1 cellular context compared by ENCODE assay signal in genomic region chr7:8121243-8121642, GRCh38.
TF ChIP-seq lines count a peak whose summit lies in the region.

No MANE protein-coding gene starts in this region.

TF ChIP-seq in GM12878, 131 proteins besides CTCF, POLR2A, EP300 and RAD21 (continued from another document):
- TF ChIP-seq BMI1 (IDR thresholded peaks at IDR 0.05; ENCODE audit: borderline replicate concordance): peak; percentile 76
- TF ChIP-seq, protein P1, sequence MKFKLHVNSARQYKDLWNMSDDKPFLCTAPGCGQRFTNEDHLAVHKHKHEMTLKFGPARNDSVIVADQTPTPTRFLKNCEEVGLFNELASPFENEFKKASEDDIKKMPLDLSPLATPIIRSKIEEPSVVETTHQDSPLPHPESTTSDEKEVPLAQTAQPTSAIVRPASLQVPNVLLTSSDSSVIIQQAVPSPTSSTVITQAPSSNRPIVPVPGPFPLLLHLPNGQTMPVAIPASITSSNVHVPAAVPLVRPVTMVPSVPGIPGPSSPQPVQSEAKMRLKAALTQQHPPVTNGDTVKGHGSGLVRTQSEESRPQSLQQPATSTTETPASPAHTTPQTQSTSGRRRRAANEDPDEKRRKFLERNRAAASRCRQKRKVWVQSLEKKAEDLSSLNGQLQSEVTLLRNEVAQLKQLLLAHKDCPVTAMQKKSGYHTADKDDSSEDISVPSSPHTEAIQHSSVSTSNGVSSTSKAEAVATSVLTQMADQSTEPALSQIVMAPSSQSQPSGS (IDR thresholded peaks at IDR 0.05; ENCODE audit: low read length): peak; percentile 52; the same call in 1 of the 2 replicates
- TF ChIP-seq MTA3 (IDR thresholded peaks at IDR 0.05; ENCODE audit: borderline replicate concordance, low read length): no peak
- no peak for TF ChIP-seq PML (IDR thresholded peaks at IDR 0.05; ENCODE audit: low read length)
- TF ChIP-seq, protein P2, sequence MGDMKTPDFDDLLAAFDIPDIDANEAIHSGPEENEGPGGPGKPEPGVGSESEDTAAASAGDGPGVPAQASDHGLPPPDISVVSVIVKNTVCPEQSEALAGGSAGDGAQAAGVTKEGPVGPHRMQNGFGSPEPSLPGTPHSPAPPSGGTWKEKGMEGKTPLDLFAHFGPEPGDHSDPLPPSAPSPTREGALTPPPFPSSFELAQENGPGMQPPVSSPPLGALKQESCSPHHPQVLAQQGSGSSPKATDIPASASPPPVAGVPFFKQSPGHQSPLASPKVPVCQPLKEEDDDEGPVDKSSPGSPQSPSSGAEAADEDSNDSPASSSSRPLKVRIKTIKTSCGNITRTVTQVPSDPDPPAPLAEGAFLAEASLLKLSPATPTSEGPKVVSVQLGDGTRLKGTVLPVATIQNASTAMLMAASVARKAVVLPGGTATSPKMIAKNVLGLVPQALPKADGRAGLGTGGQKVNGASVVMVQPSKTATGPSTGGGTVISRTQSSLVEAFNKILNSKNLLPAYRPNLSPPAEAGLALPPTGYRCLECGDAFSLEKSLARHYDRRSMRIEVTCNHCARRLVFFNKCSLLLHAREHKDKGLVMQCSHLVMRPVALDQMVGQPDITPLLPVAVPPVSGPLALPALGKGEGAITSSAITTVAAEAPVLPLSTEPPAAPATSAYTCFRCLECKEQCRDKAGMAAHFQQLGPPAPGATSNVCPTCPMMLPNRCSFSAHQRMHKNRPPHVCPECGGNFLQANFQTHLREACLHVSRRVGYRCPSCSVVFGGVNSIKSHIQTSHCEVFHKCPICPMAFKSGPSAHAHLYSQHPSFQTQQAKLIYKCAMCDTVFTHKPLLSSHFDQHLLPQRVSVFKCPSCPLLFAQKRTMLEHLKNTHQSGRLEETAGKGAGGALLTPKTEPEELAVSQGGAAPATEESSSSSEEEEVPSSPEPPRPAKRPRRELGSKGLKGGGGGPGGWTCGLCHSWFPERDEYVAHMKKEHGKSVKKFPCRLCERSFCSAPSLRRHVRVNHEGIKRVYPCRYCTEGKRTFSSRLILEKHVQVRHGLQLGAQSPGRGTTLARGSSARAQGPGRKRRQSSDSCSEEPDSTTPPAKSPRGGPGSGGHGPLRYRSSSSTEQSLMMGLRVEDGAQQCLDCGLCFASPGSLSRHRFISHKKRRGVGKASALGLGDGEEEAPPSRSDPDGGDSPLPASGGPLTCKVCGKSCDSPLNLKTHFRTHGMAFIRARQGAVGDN (IDR thresholded peaks at IDR 0.05): peak; percentile 26; the same call in 1 of the 2 replicates
- 0 out of 2 replicates have a peak, but pooled peaks have one; percentile 45 for TF ChIP-seq RUNX3 (IDR thresholded peaks at IDR 0.05; ENCODE audit: low read length)
- peak; percentile 25; the same call in 1 of the 2 replicates for TF ChIP-seq NFIC (IDR thresholded peaks at IDR 0.05; ENCODE audit: low read depth, low read length)
- no peak for TF ChIP-seq NBN (IDR thresholded peaks at IDR 0.05)
- no peak for TF ChIP-seq SUZ12 (IDR thresholded peaks at IDR 0.05; ENCODE audit: unreplicated experiment)
